13 cellular contexts compared by ENCODE assay signal in genomic region chr1:24970399-24970753, GRCh38. TPM values are rescaled to one million over a fixed set of nuclear protein-coding genes. Genes with fewer than 3 reads are reported as not detected.
DNase-seq lines count a peak whose midpoint lies in the region; ATAC-seq and TF ChIP-seq lines count a peak whose summit lies in the region.
"Had no signal": no experiment of that assay in that cellular context is flagged by ENCODE, and none has a peak within 500 bp of the region (broad histone marks: within the 10 kb centered on the region; RNA-seq: fewer than 3 reads in every experiment).

No MANE protein-coding gene starts in this region.

- ATAC-seq in SK-N-SH treated with all-trans-retinoic acid at 6 μM for 48 hours (peak; percentile 60), foreskin keratinocyte (peak; percentile 83)
- ATAC-seq in stimulated activated naive CD8-positive, alpha-beta T cell treated with anti-CD3 and anti-CD28 coated beads, Interleukin-15, amount 100 ng/mL, for 72 hours, result no peak
- ATAC-seq: left colon had no signal

- no peak for DNase-seq in activated naive CD4-positive, alpha-beta T cell treated with anti-CD3 and anti-CD28 coated beads, Interleukin-2, amount 50 U/mL, for 16 hours
- DNase-seq in foreskin keratinocyte, result no peak
- DNase-seq in stimulated activated naive CD8-positive, alpha-beta T cell treated with anti-CD3 and anti-CD28 coated beads, Interleukin-15, amount 100 ng/mL, for 72 hours, result no peak
- no peak for DNase-seq in NCI-H446 (lab: John Stamatoyannopoulos, UW)
- no peak for DNase-seq in SKM-1 treated with dmso at 0.1 percent for 144 hours (lab: John Stamatoyannopoulos, UW; ENCODE audit: unreplicated experiment)
- no peak for DNase-seq in activated T-cell treated with anti-CD3 and anti-CD28 coated beads for 4 hours
- DNase-seq: left colon; stimulated activated naive CD4-positive, alpha-beta T cell treated with Interleukin-2 at 50 U/mL for 16 hours had no signal

- peak; percentile 59 for TF ChIP-seq CTCF in foreskin keratinocyte (conservative IDR thresholded peaks at IDR 0.05)

- peak overlapping the region; percentile 87 for H3K27ac Mint-ChIP-seq in activated naive CD4-positive, alpha-beta T cell treated with anti-CD3 and anti-CD28 coated beads, Interleukin-2, amount 50 U/mL, for 24 hours
- peak overlapping the region; percentile 13 to 82 for H3K27ac Mint-ChIP-seq in stimulated activated naive CD8-positive, alpha-beta T cell treated with anti-CD3 and anti-CD28 coated beads, Interleukin-15, amount 100 ng/mL, for 72 hours

- no peaks in the 10 kb centered on the region for H3K27me3 Mint-ChIP-seq in activated naive CD4-positive, alpha-beta T cell treated with anti-CD3 and anti-CD28 coated beads, Interleukin-2, amount 50 U/mL, for 24 hours
- no peaks in the 10 kb centered on the region for H3K27me3 Mint-ChIP-seq in stimulated activated naive CD8-positive, alpha-beta T cell treated with anti-CD3 and anti-CD28 coated beads, Interleukin-15, amount 100 ng/mL, for 72 hours

- peak overlapping the region; percentile 40 for H3K27ac ChIP-seq in foreskin keratinocyte
- H3K27ac ChIP-seq: KMS-11, Peyer's patch, skin epidermis had no signal

- H3K4me1 ChIP-seq in foreskin keratinocyte, result peaks cover 13% of the 10 kb centered on the region

- no peaks in the 10 kb centered on the region for H3K27me3 ChIP-seq in foreskin keratinocyte
- H3K27me3 ChIP-seq: Peyer's patch had no signal

- H3K4me1 Mint-ChIP-seq in activated naive CD4-positive, alpha-beta T cell treated with anti-CD3 and anti-CD28 coated beads, Interleukin-2, amount 50 U/mL, for 24 hours, result peaks cover 70% of the 10 kb centered on the region
- peaks cover 91% of the 10 kb centered on the region for H3K4me1 Mint-ChIP-seq in stimulated activated naive CD8-positive, alpha-beta T cell treated with anti-CD3 and anti-CD28 coated beads, Interleukin-15, amount 100 ng/mL, for 72 hours

- peaks cover 7% of the 10 kb centered on the region for H3K36me3 Mint-ChIP-seq in activated naive CD4-positive, alpha-beta T cell treated with anti-CD3 and anti-CD28 coated beads, Interleukin-2, amount 50 U/mL, for 24 hours

- H3K4me3 Mint-ChIP-seq in activated naive CD4-positive, alpha-beta T cell treated with anti-CD3 and anti-CD28 coated beads, Interleukin-2, amount 50 U/mL, for 24 hours, result peak overlapping the region; percentile 43
- H3K4me3 Mint-ChIP-seq in stimulated activated naive CD8-positive, alpha-beta T cell treated with anti-CD3 and anti-CD28 coated beads, Interleukin-15, amount 100 ng/mL, for 72 hours, result peak overlapping the region; percentile 75 to 87

- H3K9me3 Mint-ChIP-seq in activated naive CD4-positive, alpha-beta T cell treated with anti-CD3 and anti-CD28 coated beads, Interleukin-2, amount 50 U/mL, for 24 hours, result peaks cover 11% of the 10 kb centered on the region
- peaks cover 14 to 15% of the 10 kb centered on the region in 2 donors for H3K9me3 Mint-ChIP-seq in stimulated activated naive CD8-positive, alpha-beta T cell treated with anti-CD3 and anti-CD28 coated beads, Interleukin-15, amount 100 ng/mL, for 72 hours

TF ChIP-seq in SK-N-SH treated with all-trans-retinoic acid at 6 μM for 48 hours, 23 proteins besides CTCF, POLR2A, EP300 and RAD21:
- no peak for TF ChIP-seq ZNF8 (CRISPR knock-in tag; IDR thresholded peaks at IDR 0.05)

RNA-seq across cellular contexts. Expression of gene RUNX3, which starts 40.3 kb away (rescaled TPM):
- total RNA-seq in foreskin keratinocyte, result 0.10 TPM in 1 of 2 replicates, not detected in the other
- polyA plus RNA-seq in foreskin keratinocyte, result 0.11 TPM in 1 of 2 replicates, not detected in the other
